Comparison of ENCODE assay signal across 2 cellular contexts in the genomic region with DNA sequence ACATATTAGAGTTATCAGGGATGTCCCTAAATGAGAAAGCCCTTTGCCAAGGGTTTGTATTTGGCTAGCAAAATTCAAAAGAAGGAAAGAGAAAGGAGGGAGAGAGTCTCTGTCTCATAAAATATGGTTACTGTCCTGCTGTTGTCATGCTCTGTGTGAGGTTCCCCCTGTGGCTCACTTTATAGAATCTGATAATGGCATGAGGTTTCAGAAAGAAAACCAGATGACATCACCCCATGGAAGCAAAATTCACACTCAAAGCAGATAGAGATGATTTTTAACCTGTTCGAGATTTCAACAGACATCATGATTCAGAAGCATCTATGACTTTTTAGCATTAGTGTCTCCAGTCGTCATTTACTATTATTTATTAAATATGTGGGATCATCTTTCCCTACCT.
A peak's percentile ranks its signal among the peaks of the same experiment; 100 is the strongest.
TF ChIP-seq lines count a peak whose summit lies in the region.

No MANE protein-coding gene starts in this region.

TF ChIP-seq in HEK293, 187 proteins besides CTCF, POLR2A, EP300 and RAD21 (continued from another document and continues in another):
- TF ChIP-seq, protein P1, sequence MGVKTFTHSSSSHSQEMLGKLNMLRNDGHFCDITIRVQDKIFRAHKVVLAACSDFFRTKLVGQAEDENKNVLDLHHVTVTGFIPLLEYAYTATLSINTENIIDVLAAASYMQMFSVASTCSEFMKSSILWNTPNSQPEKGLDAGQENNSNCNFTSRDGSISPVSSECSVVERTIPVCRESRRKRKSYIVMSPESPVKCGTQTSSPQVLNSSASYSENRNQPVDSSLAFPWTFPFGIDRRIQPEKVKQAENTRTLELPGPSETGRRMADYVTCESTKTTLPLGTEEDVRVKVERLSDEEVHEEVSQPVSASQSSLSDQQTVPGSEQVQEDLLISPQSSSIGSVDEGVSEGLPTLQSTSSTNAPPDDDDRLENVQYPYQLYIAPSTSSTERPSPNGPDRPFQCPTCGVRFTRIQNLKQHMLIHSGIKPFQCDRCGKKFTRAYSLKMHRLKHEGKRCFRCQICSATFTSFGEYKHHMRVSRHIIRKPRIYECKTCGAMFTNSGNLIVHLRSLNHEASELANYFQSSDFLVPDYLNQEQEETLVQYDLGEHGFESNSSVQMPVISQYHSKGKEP (tag by site-specific recombination; IDR thresholded peaks at IDR 0.05), result no peak
- TF ChIP-seq MZF1 (tag by site-specific recombination; IDR thresholded peaks at IDR 0.05; ENCODE audit: borderline replicate concordance) (no peak), ZNF654 (tag by site-specific recombination; IDR thresholded peaks at IDR 0.05; ENCODE audit: low read depth) (no peak), ZNF830 (tag by site-specific recombination; IDR thresholded peaks at IDR 0.05; ENCODE audit: low read depth) (no peak), FEZF1 (tag by site-specific recombination; IDR thresholded peaks at IDR 0.05) (no peak; the same call in 1 of the 2 replicates), ZNF701 (tag by site-specific recombination; IDR thresholded peaks at IDR 0.05) (no peak), YY1 (tag by site-specific recombination; IDR thresholded peaks at IDR 0.05) (no peak), ZNF174 (tag by site-specific recombination; IDR thresholded peaks at IDR 0.05) (no peak), GFI1B (tag by site-specific recombination; IDR thresholded peaks at IDR 0.05) (no peak), ZNF302 (tag by site-specific recombination; IDR thresholded peaks at IDR 0.05; ENCODE audit: low read depth) (no peak), ZNF157 (tag by site-specific recombination; IDR thresholded peaks at IDR 0.05) (no peak), PRDM1 (tag by site-specific recombination; IDR thresholded peaks at IDR 0.05) (0 out of 2 replicates have a peak, but pooled peaks have one; percentile 12), GLIS2 (tag by site-specific recombination; IDR thresholded peaks at IDR 0.05) (no peak), ZNF544 (tag by site-specific recombination; IDR thresholded peaks at IDR 0.05) (no peak), ZNF146 (tag by site-specific recombination; IDR thresholded peaks at IDR 0.05) (no peak), ZIC2 (tag by site-specific recombination; IDR thresholded peaks at IDR 0.05) (peak; percentile 36; the same call in 1 of the 2 replicates)
- TF ChIP-seq, protein P2, sequence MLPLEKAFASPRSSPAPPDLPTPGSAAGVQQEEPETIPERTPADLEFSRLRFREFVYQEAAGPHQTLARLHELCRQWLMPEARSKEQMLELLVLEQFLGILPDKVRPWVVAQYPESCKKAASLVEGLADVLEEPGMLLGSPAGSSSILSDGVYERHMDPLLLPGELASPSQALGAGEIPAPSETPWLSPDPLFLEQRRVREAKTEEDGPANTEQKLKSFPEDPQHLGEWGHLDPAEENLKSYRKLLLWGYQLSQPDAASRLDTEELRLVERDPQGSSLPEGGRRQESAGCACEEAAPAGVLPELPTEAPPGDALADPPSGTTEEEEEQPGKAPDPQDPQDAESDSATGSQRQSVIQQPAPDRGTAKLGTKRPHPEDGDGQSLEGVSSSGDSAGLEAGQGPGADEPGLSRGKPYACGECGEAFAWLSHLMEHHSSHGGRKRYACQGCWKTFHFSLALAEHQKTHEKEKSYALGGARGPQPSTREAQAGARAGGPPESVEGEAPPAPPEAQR (tag by site-specific recombination; IDR thresholded peaks at IDR 0.05), result no peak
- TF ChIP-seq, protein P3, sequence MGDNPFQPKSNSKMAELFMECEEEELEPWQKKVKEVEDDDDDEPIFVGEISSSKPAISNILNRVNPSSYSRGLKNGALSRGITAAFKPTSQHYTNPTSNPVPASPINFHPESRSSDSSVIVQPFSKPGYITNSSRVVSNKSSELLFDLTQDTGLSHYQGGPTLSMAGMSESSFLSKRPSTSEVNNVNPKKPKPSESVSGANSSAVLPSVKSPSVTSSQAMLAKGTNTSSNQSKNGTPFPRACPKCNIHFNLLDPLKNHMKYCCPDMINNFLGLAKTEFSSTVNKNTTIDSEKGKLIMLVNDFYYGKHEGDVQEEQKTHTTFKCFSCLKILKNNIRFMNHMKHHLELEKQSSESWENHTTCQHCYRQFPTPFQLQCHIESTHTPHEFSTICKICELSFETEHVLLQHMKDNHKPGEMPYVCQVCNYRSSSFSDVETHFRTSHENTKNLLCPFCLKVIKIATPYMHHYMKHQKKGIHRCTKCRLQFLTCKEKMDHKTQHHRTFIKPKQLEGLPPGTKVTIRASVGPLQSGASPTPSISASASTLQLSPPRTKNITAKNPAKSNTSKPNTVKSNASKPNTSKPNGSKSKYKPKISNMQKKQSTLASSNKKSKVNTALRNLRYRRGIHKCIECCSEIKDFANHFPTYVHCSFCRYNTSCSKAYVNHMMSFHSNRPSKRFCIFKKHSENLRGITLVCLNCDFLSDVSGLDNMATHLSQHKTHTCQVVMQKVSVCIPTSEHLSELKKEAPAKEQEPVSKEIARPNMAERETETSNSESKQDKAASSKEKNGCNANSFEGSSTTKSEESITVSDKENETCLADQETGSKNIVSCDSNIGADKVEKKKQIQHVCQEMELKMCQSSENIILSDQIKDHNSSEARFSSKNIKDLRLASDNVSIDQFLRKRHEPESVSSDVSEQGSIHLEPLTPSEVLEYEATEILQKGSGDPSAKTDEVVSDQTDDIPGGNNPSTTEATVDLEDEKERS (tag by site-specific recombination; IDR thresholded peaks at IDR 0.05), result no peak
- TF ChIP-seq, protein P4, sequence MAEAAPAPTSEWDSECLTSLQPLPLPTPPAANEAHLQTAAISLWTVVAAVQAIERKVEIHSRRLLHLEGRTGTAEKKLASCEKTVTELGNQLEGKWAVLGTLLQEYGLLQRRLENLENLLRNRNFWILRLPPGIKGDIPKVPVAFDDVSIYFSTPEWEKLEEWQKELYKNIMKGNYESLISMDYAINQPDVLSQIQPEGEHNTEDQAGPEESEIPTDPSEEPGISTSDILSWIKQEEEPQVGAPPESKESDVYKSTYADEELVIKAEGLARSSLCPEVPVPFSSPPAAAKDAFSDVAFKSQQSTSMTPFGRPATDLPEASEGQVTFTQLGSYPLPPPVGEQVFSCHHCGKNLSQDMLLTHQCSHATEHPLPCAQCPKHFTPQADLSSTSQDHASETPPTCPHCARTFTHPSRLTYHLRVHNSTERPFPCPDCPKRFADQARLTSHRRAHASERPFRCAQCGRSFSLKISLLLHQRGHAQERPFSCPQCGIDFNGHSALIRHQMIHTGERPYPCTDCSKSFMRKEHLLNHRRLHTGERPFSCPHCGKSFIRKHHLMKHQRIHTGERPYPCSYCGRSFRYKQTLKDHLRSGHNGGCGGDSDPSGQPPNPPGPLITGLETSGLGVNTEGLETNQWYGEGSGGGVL (tag by site-specific recombination; IDR thresholded peaks at IDR 0.05), result no peak

TF ChIP-seq in WTC11, 78 proteins besides CTCF, POLR2A, EP300 and RAD21 (continued from another document):
- TF ChIP-seq, protein P5, sequence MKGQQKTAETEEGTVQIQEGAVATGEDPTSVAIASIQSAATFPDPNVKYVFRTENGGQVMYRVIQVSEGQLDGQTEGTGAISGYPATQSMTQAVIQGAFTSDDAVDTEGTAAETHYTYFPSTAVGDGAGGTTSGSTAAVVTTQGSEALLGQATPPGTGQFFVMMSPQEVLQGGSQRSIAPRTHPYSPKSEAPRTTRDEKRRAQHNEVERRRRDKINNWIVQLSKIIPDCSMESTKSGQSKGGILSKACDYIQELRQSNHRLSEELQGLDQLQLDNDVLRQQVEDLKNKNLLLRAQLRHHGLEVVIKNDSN (CRISPR knock-in tag; IDR thresholded peaks at IDR 0.05), result no peak
- TF ChIP-seq, protein P6, sequence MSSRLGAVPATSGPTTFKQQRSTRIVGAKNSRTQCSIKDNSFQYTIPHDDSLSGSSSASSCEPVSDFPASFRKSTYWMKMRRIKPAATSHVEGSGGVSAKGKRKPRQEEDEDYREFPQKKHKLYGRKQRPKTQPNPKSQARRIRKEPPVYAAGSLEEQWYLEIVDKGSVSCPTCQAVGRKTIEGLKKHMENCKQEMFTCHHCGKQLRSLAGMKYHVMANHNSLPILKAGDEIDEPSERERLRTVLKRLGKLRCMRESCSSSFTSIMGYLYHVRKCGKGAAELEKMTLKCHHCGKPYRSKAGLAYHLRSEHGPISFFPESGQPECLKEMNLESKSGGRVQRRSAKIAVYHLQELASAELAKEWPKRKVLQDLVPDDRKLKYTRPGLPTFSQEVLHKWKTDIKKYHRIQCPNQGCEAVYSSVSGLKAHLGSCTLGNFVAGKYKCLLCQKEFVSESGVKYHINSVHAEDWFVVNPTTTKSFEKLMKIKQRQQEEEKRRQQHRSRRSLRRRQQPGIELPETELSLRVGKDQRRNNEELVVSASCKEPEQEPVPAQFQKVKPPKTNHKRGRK (CRISPR knock-in tag; IDR thresholded peaks at IDR 0.05; ENCODE audit: borderline replicate concordance), result no peak
- TF ChIP-seq, protein P7, sequence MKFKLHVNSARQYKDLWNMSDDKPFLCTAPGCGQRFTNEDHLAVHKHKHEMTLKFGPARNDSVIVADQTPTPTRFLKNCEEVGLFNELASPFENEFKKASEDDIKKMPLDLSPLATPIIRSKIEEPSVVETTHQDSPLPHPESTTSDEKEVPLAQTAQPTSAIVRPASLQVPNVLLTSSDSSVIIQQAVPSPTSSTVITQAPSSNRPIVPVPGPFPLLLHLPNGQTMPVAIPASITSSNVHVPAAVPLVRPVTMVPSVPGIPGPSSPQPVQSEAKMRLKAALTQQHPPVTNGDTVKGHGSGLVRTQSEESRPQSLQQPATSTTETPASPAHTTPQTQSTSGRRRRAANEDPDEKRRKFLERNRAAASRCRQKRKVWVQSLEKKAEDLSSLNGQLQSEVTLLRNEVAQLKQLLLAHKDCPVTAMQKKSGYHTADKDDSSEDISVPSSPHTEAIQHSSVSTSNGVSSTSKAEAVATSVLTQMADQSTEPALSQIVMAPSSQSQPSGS (CRISPR knock-in tag; IDR thresholded peaks at IDR 0.05; ENCODE audit: borderline replicate concordance, low read depth), result no peak
- TF ChIP-seq, protein P8, sequence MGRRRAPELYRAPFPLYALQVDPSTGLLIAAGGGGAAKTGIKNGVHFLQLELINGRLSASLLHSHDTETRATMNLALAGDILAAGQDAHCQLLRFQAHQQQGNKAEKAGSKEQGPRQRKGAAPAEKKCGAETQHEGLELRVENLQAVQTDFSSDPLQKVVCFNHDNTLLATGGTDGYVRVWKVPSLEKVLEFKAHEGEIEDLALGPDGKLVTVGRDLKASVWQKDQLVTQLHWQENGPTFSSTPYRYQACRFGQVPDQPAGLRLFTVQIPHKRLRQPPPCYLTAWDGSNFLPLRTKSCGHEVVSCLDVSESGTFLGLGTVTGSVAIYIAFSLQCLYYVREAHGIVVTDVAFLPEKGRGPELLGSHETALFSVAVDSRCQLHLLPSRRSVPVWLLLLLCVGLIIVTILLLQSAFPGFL (CRISPR knock-in tag; IDR thresholded peaks at IDR 0.05; ENCODE audit: borderline replicate concordance), result no peak
- TF ChIP-seq CREB1 (CRISPR knock-in tag; IDR thresholded peaks at IDR 0.05) (no peak), ELF4 (CRISPR knock-in tag; IDR thresholded peaks at IDR 0.05; ENCODE audit: low read depth) (no peak), TEAD1 (CRISPR knock-in tag; IDR thresholded peaks at IDR 0.05) (no peak), ZNF219 (CRISPR knock-in tag; IDR thresholded peaks at IDR 0.05; ENCODE audit: borderline replicate concordance) (no peak), NFE2L1 (CRISPR knock-in tag; IDR thresholded peaks at IDR 0.05) (no peak)
- TF ChIP-seq, protein P9, sequence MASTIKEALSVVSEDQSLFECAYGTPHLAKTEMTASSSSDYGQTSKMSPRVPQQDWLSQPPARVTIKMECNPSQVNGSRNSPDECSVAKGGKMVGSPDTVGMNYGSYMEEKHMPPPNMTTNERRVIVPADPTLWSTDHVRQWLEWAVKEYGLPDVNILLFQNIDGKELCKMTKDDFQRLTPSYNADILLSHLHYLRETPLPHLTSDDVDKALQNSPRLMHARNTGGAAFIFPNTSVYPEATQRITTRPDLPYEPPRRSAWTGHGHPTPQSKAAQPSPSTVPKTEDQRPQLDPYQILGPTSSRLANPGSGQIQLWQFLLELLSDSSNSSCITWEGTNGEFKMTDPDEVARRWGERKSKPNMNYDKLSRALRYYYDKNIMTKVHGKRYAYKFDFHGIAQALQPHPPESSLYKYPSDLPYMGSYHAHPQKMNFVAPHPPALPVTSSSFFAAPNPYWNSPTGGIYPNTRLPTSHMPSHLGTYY (CRISPR knock-in tag; IDR thresholded peaks at IDR 0.05), result no peak
- TF ChIP-seq, protein P10, sequence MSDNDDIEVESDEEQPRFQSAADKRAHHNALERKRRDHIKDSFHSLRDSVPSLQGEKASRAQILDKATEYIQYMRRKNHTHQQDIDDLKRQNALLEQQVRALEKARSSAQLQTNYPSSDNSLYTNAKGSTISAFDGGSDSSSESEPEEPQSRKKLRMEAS (CRISPR knock-in tag; IDR thresholded peaks at IDR 0.05), result no peak; the same call in 1 of the 2 replicates
- TF ChIP-seq, protein P11, sequence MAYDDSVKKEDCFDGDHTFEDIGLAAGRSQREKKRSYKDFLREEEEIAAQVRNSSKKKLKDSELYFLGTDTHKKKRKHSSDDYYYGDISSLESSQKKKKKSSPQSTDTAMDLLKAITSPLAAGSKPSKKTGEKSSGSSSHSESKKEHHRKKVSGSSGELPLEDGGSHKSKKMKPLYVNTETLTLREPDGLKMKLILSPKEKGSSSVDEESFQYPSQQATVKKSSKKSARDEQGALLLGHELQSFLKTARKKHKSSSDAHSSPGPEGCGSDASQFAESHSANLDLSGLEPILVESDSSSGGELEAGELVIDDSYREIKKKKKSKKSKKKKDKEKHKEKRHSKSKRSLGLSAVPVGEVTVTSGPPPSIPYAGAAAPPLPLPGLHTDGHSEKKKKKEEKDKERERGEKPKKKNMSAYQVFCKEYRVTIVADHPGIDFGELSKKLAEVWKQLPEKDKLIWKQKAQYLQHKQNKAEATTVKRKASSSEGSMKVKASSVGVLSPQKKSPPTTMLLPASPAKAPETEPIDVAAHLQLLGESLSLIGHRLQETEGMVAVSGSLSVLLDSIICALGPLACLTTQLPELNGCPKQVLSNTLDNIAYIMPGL (CRISPR knock-in tag; IDR thresholded peaks at IDR 0.05), result no peak
- TF ChIP-seq, protein P12, sequence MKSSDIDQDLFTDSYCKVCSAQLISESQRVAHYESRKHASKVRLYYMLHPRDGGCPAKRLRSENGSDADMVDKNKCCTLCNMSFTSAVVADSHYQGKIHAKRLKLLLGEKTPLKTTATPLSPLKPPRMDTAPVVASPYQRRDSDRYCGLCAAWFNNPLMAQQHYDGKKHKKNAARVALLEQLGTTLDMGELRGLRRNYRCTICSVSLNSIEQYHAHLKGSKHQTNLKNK (CRISPR knock-in tag; IDR thresholded peaks at IDR 0.05), result no peak
TF ChIP-seq in WTC11: peak in this region for 0.
